In the genomic region with DNA sequence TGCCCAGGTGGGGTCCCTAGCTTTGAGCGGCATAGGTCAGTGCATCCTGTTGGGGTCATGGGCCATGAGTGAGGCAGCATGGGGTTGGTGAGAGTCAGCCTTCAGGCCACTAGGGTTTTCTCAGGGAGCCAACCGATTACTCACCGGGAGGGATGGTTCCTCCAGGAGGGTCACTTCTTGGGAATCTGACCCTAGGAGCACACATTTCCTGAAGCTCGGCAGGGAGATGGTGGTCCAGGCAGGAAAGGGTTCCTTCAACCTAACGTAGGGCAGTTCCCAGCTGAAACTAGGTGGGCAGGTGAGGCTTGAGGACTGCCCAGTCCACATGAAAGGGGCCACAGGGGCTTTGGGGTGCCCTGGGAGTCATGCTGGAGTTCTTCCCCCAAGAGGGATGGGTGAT, we compare ENCODE assay signal across 24 cellular contexts.
"Had no signal": no experiment of that assay in that cellular context is flagged by ENCODE, and none has a peak within 500 bp of the region (broad histone marks: within the 10 kb centered on the region; RNA-seq: fewer than 3 reads in every experiment).

No MANE protein-coding gene starts in this region.

- H3K27me3 ChIP-seq: stomach, suprapubic skin, testis, thyroid gland, tibial artery, tibial nerve, transverse colon, upper lobe of left lung, upper lobe of right lung, uterus, vagina had no signal

- DNase-seq: stimulated activated CD4-positive, alpha-beta T cell treated with anti-CD3 and anti-CD28 coated beads, Interleukin-2, amount 100 ng/mL, for 48 hours; stimulated activated CD4-positive, alpha-beta T cell treated with anti-CD3 and anti-CD28 coated beads, Interleukin-4, amount 100 ng/mL, for 1 hour; stimulated activated CD4-positive, alpha-beta T cell treated with anti-CD3 and anti-CD28 coated beads, Interleukin-4, amount 100 ng/mL, for 24 hours; stimulated activated CD4-positive, alpha-beta T cell treated with anti-CD3 and anti-CD28 coated beads, Interleukin-4, amount 100 ng/mL, for 4 hours; stimulated activated CD8-positive, alpha-beta memory T cell treated with anti-CD3 and anti-CD28 coated beads, Interleukin-4, amount 100 ng/mL, for 48 hours; stimulated activated naive B cell treated with anti-CD40 and anti-IgM and Interleukin-4, amounts not matched to agents 10 μg/mL and 1 μg/mL and 100 μg/mL, for 72 hours; stimulated activated naive CD4-positive, alpha-beta T cell; stimulated activated naive CD4-positive, alpha-beta T cell treated with Interleukin-2 at 50 U/mL for 16 hours; stimulated activated naive CD8-positive, alpha-beta T cell treated with anti-CD3 and anti-CD28 coated beads, Interleukin-15, amount 100 ng/mL, for 72 hours; stimulated activated naive CD8-positive, alpha-beta T cell treated with anti-CD3 and anti-CD28 coated beads, Interleukin-15, Interleukin-2, amounts not matched to agents 100 U/mL and 50 U/mL, for 24 hours; stomach; substantia nigra; testis; thyroid gland; tibial artery; transverse colon; upper lobe of left lung; upper lobe of right lung; uterus had no signal

- H3K27ac ChIP-seq: stomach, suprapubic skin, testis, thoracic aorta, thyroid gland, tibial artery, tibial nerve, transverse colon, upper lobe of left lung, upper lobe of right lung, uterus, vagina had no signal

- H3K4me3 ChIP-seq: stomach, suprapubic skin, testis, thoracic aorta, thyroid gland, tibial artery, tibial nerve, transverse colon, upper lobe of left lung, upper lobe of right lung, uterus, vagina had no signal

- ATAC-seq: stimulated activated memory B cell treated with anti-CD40 and anti-IgM and Interleukin-4, amounts not matched to agents 10 μg/mL and 1 μg/mL and 100 μg/mL, for 72 hours; stimulated activated naive B cell treated with anti-CD40 and anti-IgM and Interleukin-4, amounts not matched to agents 10 μg/mL and 1 μg/mL and 100 μg/mL, for 72 hours; stimulated activated naive CD8-positive, alpha-beta T cell treated with anti-CD3 and anti-CD28 coated beads, Interleukin-15, amount 100 ng/mL, for 72 hours; stimulated activated naive CD8-positive, alpha-beta T cell treated with anti-CD3 and anti-CD28 coated beads, Interleukin-15, Interleukin-2, amounts not matched to agents 100 U/mL and 50 U/mL, for 24 hours; upper lobe of right lung had no signal

- H3K36me3 ChIP-seq: stomach, suprapubic skin, thoracic aorta, thyroid gland, tibial artery, tibial nerve, transverse colon, upper lobe of left lung, upper lobe of right lung, uterus, vagina had no signal

- H3K4me1 ChIP-seq: stomach, suprapubic skin, testis, thyroid gland, tibial artery, tibial nerve, transverse colon, upper lobe of left lung, upper lobe of right lung, uterus, vagina had no signal

- H3K9me3 ChIP-seq: testis, thoracic aorta, thyroid gland, upper lobe of right lung, uterus, vagina had no signal
